ENCODE assay signal across 1 cellular context in genomic region chr12:116236148-116236731, GRCh38.
TF ChIP-seq lines count a peak whose summit lies in the region.

No MANE protein-coding gene starts in this region.

TF ChIP-seq in GM12878, 131 proteins besides CTCF, POLR2A, EP300 and RAD21 (continued from another document):
- TF ChIP-seq CEBPZ (IDR thresholded peaks at IDR 0.05; ENCODE audit: low read depth, low read length): no peak
- TF ChIP-seq RUNX3 (IDR thresholded peaks at IDR 0.05; ENCODE audit: low read length): peak; percentile 68
- TF ChIP-seq SMC3 (IDR thresholded peaks at IDR 0.05; ENCODE audit: borderline replicate concordance, low read length): peak; percentile 87; the same call in 1 of the 2 replicates
- no peak for TF ChIP-seq GATAD2B (conservative IDR thresholded peaks at IDR 0.05; ENCODE audit: low read depth)
- TF ChIP-seq TBL1XR1 (IDR thresholded peaks at IDR 0.05; ENCODE audit: low read depth, low read length): no peak
- TF ChIP-seq YY1 (IDR thresholded peaks at IDR 0.05; ENCODE audit: low read depth, low read length): peak; percentile 96
- TF ChIP-seq ATF3 (IDR thresholded peaks at IDR 0.05; ENCODE audit: borderline replicate concordance, extremely low read depth, low read depth, low read length): no peak
- TF ChIP-seq ZBED1 (IDR thresholded peaks at IDR 0.05; ENCODE audit: borderline replicate concordance): no peak
- no peak for TF ChIP-seq USF1 (IDR thresholded peaks at IDR 0.05; ENCODE audit: borderline replicate concordance, extremely low read length, insufficient read depth, low read depth, low read length)
- TF ChIP-seq STAT1 (conservative IDR thresholded peaks at IDR 0.05): no peak
- no peak for TF ChIP-seq SREBF2 (IDR thresholded peaks at IDR 0.05; ENCODE audit: low read length)
- no peak for TF ChIP-seq EZH2 (IDR thresholded peaks at IDR 0.05; ENCODE audit: borderline replicate concordance, control insufficient read depth, low read depth, low read length)
- TF ChIP-seq RELA (IDR thresholded peaks at IDR 0.05; ENCODE audit: borderline replicate concordance, partially characterized antibody): no peak
- no peak for TF ChIP-seq ZNF592 (IDR thresholded peaks at IDR 0.05)
- no peak for TF ChIP-seq NFXL1 (IDR thresholded peaks at IDR 0.05; ENCODE audit: borderline replicate concordance)
- peak; percentile 37; the same call in 1 of the 2 replicates for TF ChIP-seq FOXM1 (IDR thresholded peaks at IDR 0.05; ENCODE audit: low read depth, low read length)
- no peak for TF ChIP-seq CREM (IDR thresholded peaks at IDR 0.05; ENCODE audit: low read depth)
TF ChIP-seq in GM12878: peak in this region for 4.
